11 cellular contexts compared by ENCODE assay signal in genomic region chr1:2258996-2259395, GRCh38. TPM values are rescaled to one million over a fixed set of nuclear protein-coding genes. Genes with fewer than 3 reads are reported as not detected.
DNase-seq lines count a peak whose midpoint lies in the region; ATAC-seq and TF ChIP-seq lines count a peak whose summit lies in the region.
"Had no signal": no experiment of that assay in that cellular context is flagged by ENCODE, and none has a peak within 500 bp of the region (broad histone marks: within the 10 kb centered on the region; RNA-seq: fewer than 3 reads in every experiment).

No MANE protein-coding gene starts in this region.

- DNase-seq in cardiac muscle cell (ENCODE audit: low read depth in 1 of 2, low spot score in 1 of 2) (no peak), left ventricle myocardium superior (no peak), tibial nerve (ENCODE audit: low spot score in 2 of 2) (no peak), NCI-H510A treated with DMSO at 0.1 percent for 48 hours (lab: John Stamatoyannopoulos, UW) (no peak), vagina (ENCODE audit: extremely low spot score in 2 of 2) (no peak), NCI-H2107 (lab: John Stamatoyannopoulos, UW) (no peak)
- DNase-seq in activated gamma-delta T cell treated with anti-CD3 and anti-CD28 coated beads, Interleukin-2, amount 50 U/mL, for 16 hours (ENCODE audit: low read depth): peak; percentile 37
- DNase-seq in stimulated activated CD4-positive, alpha-beta T cell treated with anti-CD3 and anti-CD28 coated beads, Interleukin-12 subunit alpha, Interleukin-12 subunit beta, amount 100 ng/mL, for 4 hours: peak; percentile 51

- no peak for ATAC-seq in left ventricle myocardium superior
- ATAC-seq: A549, HCT116, HepG2 had no signal

- intact Hi-C loops in left ventricle myocardium superior (cut with micrococcal nuclease): no loop called here
- intact Hi-C loops in vagina (cut with DNase I): no loop called here

- no peaks in the 10 kb centered on the region for H3K9me3 ChIP-seq in cardiac muscle cell (ENCODE audit: low read depth)
- peaks cover 0 to 3% (median 0%) of the 10 kb centered on the region in 4 donors for H3K9me3 ChIP-seq in tibial nerve
- H3K9me3 ChIP-seq in vagina: no peaks in the 10 kb centered on the region
- H3K9me3 ChIP-seq: A549 had no signal

- H3K27me3 ChIP-seq in cardiac muscle cell (no peaks in the 10 kb centered on the region), tibial nerve (no peaks in the 10 kb centered on the region), vagina (no peaks in the 10 kb centered on the region)

- H3K27ac ChIP-seq in cardiac muscle cell (peak overlapping the region; percentile 12), tibial nerve (peak overlapping the region in 3 of 4 donors; percentile 6 to 54 (median 28)), vagina (no peak overlapping the region)
- H3K27ac ChIP-seq: A549 had no signal

- H3K36me3 ChIP-seq in cardiac muscle cell: no peaks in the 10 kb centered on the region
- peaks cover 0 to under 1% (median 0%) of the 10 kb centered on the region in 3 donors for H3K36me3 ChIP-seq in tibial nerve
- no peaks in the 10 kb centered on the region for H3K36me3 ChIP-seq in vagina

- H3K4me1 ChIP-seq in cardiac muscle cell (ENCODE audit: low read depth) (no peaks in the 10 kb centered on the region), tibial nerve (peaks cover 0 to 87% (median 45%) of the 10 kb centered on the region in 4 donors), vagina (peaks cover 77% of the 10 kb centered on the region)
- H3K4me1 ChIP-seq: A549 had no signal

- TF ChIP-seq POLR2A in tibial nerve (IDR thresholded peaks at IDR 0.05): no peak
- TF ChIP-seq POLR2A in vagina (IDR thresholded peaks at IDR 0.05): no peak

- no peak overlapping the region for H3K4me3 ChIP-seq in cardiac muscle cell
- H3K4me3 ChIP-seq in tibial nerve: no peak overlapping the region
- H3K4me3 ChIP-seq in vagina: no peak overlapping the region
- H3K4me3 ChIP-seq: A549 had no signal

- WGBS in tibial nerve, 2 donors: 74 to 84% methylated on average over 9 of the region's 9 CpGs

- no peak for TF ChIP-seq EP300 in tibial nerve (IDR thresholded peaks at IDR 0.05)

- TF ChIP-seq CTCF in cardiac muscle cell (IDR thresholded peaks at IDR 0.05; ENCODE audit: low read depth, low read length) (no peak), tibial nerve (IDR thresholded peaks at IDR 0.05) (no peak), vagina (IDR thresholded peaks at IDR 0.05) (no peak)

RNA-seq across cellular contexts. Expression of gene SKI, which starts 30.9 kb away (rescaled TPM):
- total RNA-seq in cardiac muscle cell (25.2 and 31.9 TPM in 2 replicates), left ventricle myocardium superior (35.3 TPM), tibial nerve (100 to 1,000 TPM in 1 of 4 donors, 10 to 100 TPM in 3; 62.8 to 100 (median 72.2) TPM), vagina (53.8 TPM)
- polyA plus RNA-seq in cardiac muscle cell: 2.7 and 5.2 TPM in 2 replicates

Comparison
In these comparisons a context has a peak if more than half of its experiments do, and no peak if none do; other contexts are left out.
1. DNase-seq: peak in activated gamma-delta T cell treated with anti-CD3 and anti-CD28 coated beads, Interleukin-2, amount 50 U/mL, for 16 hours (single experiment) and stimulated activated CD4-positive, alpha-beta T cell treated with anti-CD3 and anti-CD28 coated beads, Interleukin-12 subunit alpha, Interleukin-12 subunit beta, amount 100 ng/mL, for 4 hours (single experiment); none in cardiac muscle cell (0 of 2), left ventricle myocardium superior (single experiment), tibial nerve (0 of 2), NCI-H510A treated with DMSO at 0.1 percent for 48 hours (single experiment), vagina (0 of 2) and NCI-H2107 (single experiment).